In genomic region chr17:77434136-77435114, GRCh38 we compare ENCODE assay signal across 12 cellular contexts.
DNase-seq lines count a peak whose midpoint lies in the region; ATAC-seq and TF ChIP-seq lines count a peak whose summit lies in the region.
"Had no signal": no experiment of that assay in that cellular context is flagged by ENCODE, and none has a peak within 500 bp of the region (broad histone marks: within the 10 kb centered on the region; RNA-seq: fewer than 3 reads in every experiment).

No MANE protein-coding gene starts in this region.

- H3K9me3 Mint-ChIP-seq in neural crest cell = no peaks in the 10 kb centered on the region

- H3K9ac ChIP-seq in BLaER1 treated with 17β-estradiol and CSF1 and Interleukin-3, amounts not matched to agents 10 nM and 100 nM = peak overlapping the region in 9 of 11 experiments; percentile 5 to 95 (median 88); a peak in 18 of 22 replicates

- peaks cover 79% of the 10 kb centered on the region for H3K4me1 Mint-ChIP-seq in neural crest cell

- no peak for ATAC-seq in GM21737 (IDR thresholded peaks at IDR 0.05; ENCODE audit: unreplicated experiment)
- no peak for ATAC-seq in HG03521 (IDR thresholded peaks at IDR 0.05; ENCODE audit: unreplicated experiment)
- no peak for ATAC-seq in gastrocnemius medialis
- no peak for ATAC-seq in HG02938 (IDR thresholded peaks at IDR 0.05; ENCODE audit: unreplicated experiment)

- no peaks in the 10 kb centered on the region for H3K27me3 Mint-ChIP-seq in neural crest cell (ENCODE audit: low read depth)

- H4K20me1 ChIP-seq in BLaER1 treated with 17β-estradiol and CSF1 and Interleukin-3, amounts not matched to agents 10 nM and 100 nM = peaks cover 0 to 100% (median 16%) of the 10 kb centered on the region in 11 experiments; a peak in 11 of 22 replicates

- peak overlapping the region in 8 of 11 experiments; percentile 48 to 100 (median 98); a peak in 15 of 22 replicates for H3K27ac ChIP-seq in BLaER1 treated with 17β-estradiol and CSF1 and Interleukin-3, amounts not matched to agents 10 nM and 100 nM
- peak overlapping the region; percentile 98 for H3K27ac ChIP-seq in KOPT-K1 (ENCODE audit: low read depth, low read length, poor library complexity, severe bottlenecking)
- peak overlapping the region; percentile 76 for H3K27ac ChIP-seq in brain microvascular endothelial cell
- H3K27ac ChIP-seq in gastrocnemius medialis = no peak overlapping the region
- H3K27ac ChIP-seq: epithelial cell of prostate had no signal

- H3K36me3 ChIP-seq in BLaER1 treated with 17β-estradiol and CSF1 and Interleukin-3, amounts not matched to agents 10 nM and 100 nM = peaks cover 0 to 13% (median 0%) of the 10 kb centered on the region in 11 experiments; a peak in 5 of 22 replicates
- H3K36me3 ChIP-seq in KOPT-K1 (ENCODE audit: insufficient read depth, low read length) (no peaks in the 10 kb centered on the region), brain microvascular endothelial cell (replicated peaks) (peaks cover 9% of the 10 kb centered on the region), gastrocnemius medialis (no peaks in the 10 kb centered on the region)

- TF ChIP-seq POLR2A in gastrocnemius medialis (IDR thresholded peaks at IDR 0.05) = no peak

- peak overlapping the region in 3 of 10 experiments; percentile 5 to 35 (median 14); a peak in 3 of 20 replicates for H3K4me3 ChIP-seq in BLaER1 treated with 17β-estradiol and CSF1 and Interleukin-3, amounts not matched to agents 10 nM and 100 nM
- no peak overlapping the region for H3K4me3 ChIP-seq in brain microvascular endothelial cell (ENCODE audit: low read depth, low read length)
- no peak overlapping the region for H3K4me3 ChIP-seq in gastrocnemius medialis

- peaks cover 100% of the 10 kb centered on the region in 10 experiments for H3K4me1 ChIP-seq in BLaER1 treated with 17β-estradiol and CSF1 and Interleukin-3, amounts not matched to agents 10 nM and 100 nM
- peaks cover 73 to 81% of the 10 kb centered on the region in 2 donors for H3K4me1 ChIP-seq in gastrocnemius medialis

- peak overlapping the region; percentile 69 for H3K4me3 Mint-ChIP-seq in neural crest cell

- in situ Hi-C loops in brain microvascular endothelial cell (cut with HindIII; ENCODE audit: low pct_ligation_motif_present, low sequenced_read_pairs) (no loop called here), gastrocnemius medialis (cut with MboI; ENCODE audit: low sequenced_read_pairs in 4 of 4) (loop anchor here in 2 of 4 donors (10.0 kb wide), 2 partner anchors 60 to 100 kb away; no protein-coding TSS in a partner anchor)

- DNase-seq in brain microvascular endothelial cell = no peak
- DNase-seq in neural crest cell (ENCODE audit: low read depth, low spot score) = no peak
- no peak for DNase-seq in gastrocnemius medialis
- DNase-seq: HCEC 1CT, NCI-H1436, SHP77 had no signal

- TF ChIP-seq CTCF in brain microvascular endothelial cell (IDR thresholded peaks at IDR 0.05; ENCODE audit: low read depth, low read length, missing control alignments) = no peak
- TF ChIP-seq CTCF in neural crest cell (conservative IDR thresholded peaks at IDR 0.05) = no peak
- TF ChIP-seq CTCF in gastrocnemius medialis (IDR thresholded peaks at IDR 0.05 in 4 of 5, conservative IDR thresholded peaks at IDR 0.05 in 1 of 5) = no peak

- no peaks in the 10 kb centered on the region for H3K9me3 ChIP-seq in BLaER1 treated with 17β-estradiol and CSF1 and Interleukin-3, amounts not matched to agents 10 nM and 100 nM (replicated peaks in 1 of 11)
- no peaks in the 10 kb centered on the region for H3K9me3 ChIP-seq in KOPT-K1 (ENCODE audit: insufficient read depth, low read length, poor library complexity, severe bottlenecking)
- no peaks in the 10 kb centered on the region for H3K9me3 ChIP-seq in gastrocnemius medialis

- no peaks in the 10 kb centered on the region for H3K36me3 Mint-ChIP-seq in neural crest cell (ENCODE audit: low read depth)

- intact Hi-C loops in gastrocnemius medialis (cut with DNase I; ENCODE audit: low total_unique reads) = no loop called here

- H3K4me2 ChIP-seq in BLaER1 treated with 17β-estradiol and CSF1 and Interleukin-3, amounts not matched to agents 10 nM and 100 nM = peak overlapping the region; percentile 90 to 100 (median 98)

- peaks cover 0 to 8% (median 0%) of the 10 kb centered on the region in 11 experiments; a peak in 2 of 22 replicates for H3K27me3 ChIP-seq in BLaER1 treated with 17β-estradiol and CSF1 and Interleukin-3, amounts not matched to agents 10 nM and 100 nM
- H3K27me3 ChIP-seq in brain microvascular endothelial cell (replicated peaks) (no peaks in the 10 kb centered on the region), gastrocnemius medialis (no peaks in the 10 kb centered on the region)

- peak overlapping the region; percentile 50 for H3K27ac Mint-ChIP-seq in neural crest cell (ENCODE audit: unreplicated experiment)

Comparison
In these comparisons a context has a peak if more than half of its experiments do, and no peak if none do; other contexts are left out.
1. H3K27ac ChIP-seq: peak in BLaER1 treated with 17β-estradiol and CSF1 and Interleukin-3, amounts not matched to agents 10 nM and 100 nM (8 of 11), KOPT-K1 (single experiment) and brain microvascular endothelial cell (single experiment); none in gastrocnemius medialis (0 of 4).